In genomic region chr17:65515512-65515911, GRCh38 we compare ENCODE assay signal across 20 cellular contexts. TPM values are rescaled to one million over a fixed set of nuclear protein-coding genes. Genes with fewer than 3 reads are reported as not detected.
DNase-seq lines count a peak whose midpoint lies in the region; ATAC-seq, FAIRE-seq and TF ChIP-seq lines count a peak whose summit lies in the region.
"Had no signal": no experiment of that assay in that cellular context is flagged by ENCODE, and none has a peak within 500 bp of the region (broad histone marks: within the 10 kb centered on the region; RNA-seq: fewer than 3 reads in every experiment).

No MANE protein-coding gene starts in this region.

- CTCF ChIA-PET in HepG2 (lab: Yijun Ruan, JAX; ENCODE audit: low intra/inter-chr PET ratio, low total read pairs) = no interaction called here
- CTCF ChIA-PET in naive thymus-derived CD4-positive, alpha-beta T cell (lab: Charles Lee) = no interaction called here

- no peak overlapping the region for H2BK120ac ChIP-seq in H9 (ENCODE audit: low read depth, low read length, poor library complexity, severe bottlenecking)

- intact Hi-C loops in HepG2 (cut with micrococcal nuclease; ENCODE audit: unreplicated experiment) = no loop called here
- intact Hi-C loops in naive thymus-derived CD4-positive, alpha-beta T cell (cut with micrococcal nuclease) = no loop called here

- in situ Hi-C loops in HepG2 (cut with HindIII; ENCODE audit: extremely low pct_ligation_motif_present, low pct_unique_long_range_greater_than_20kb) = no loop called here

- H3K4me3 ChIP-seq in ectodermal cell (ENCODE audit: insufficient read depth, low read depth, low read length) = no peak overlapping the region
- peak overlapping the region; percentile 11 to 71 (median 48); a peak in 4 of 6 replicates for H3K4me3 ChIP-seq in HepG2 (replicated peaks in 1 of 3; ENCODE audit: insufficient read depth in 1 of 3, low read depth in 2 of 3, low read length in 3 of 3)
- H3K4me3 ChIP-seq in suprapubic skin = no peak overlapping the region
- H3K4me3 ChIP-seq in naive thymus-derived CD4-positive, alpha-beta T cell (ENCODE audit: low read length) = no peak overlapping the region
- H3K4me3 ChIP-seq: prostate gland had no signal

- no peak overlapping the region for H3K18ac ChIP-seq in H9 (ENCODE audit: insufficient read length, low read depth, low read length)

- H3K14ac ChIP-seq in H9 (ENCODE audit: insufficient read depth, low read length) = peak overlapping the region; percentile 52; the same call in 1 of the 2 replicates

- no peaks in the 10 kb centered on the region for H3K9me3 Mint-ChIP-seq in H9
- H3K9me3 Mint-ChIP-seq in naive thymus-derived CD4-positive, alpha-beta T cell = peaks cover 0 to 6% (median 0%) of the 10 kb centered on the region in 11 donors
- H3K9me3 Mint-ChIP-seq: central memory CD8-positive, alpha-beta T cell had no signal

- H2AK5ac ChIP-seq in H9 (ENCODE audit: insufficient read length, low read length) = no peak overlapping the region

- H3K27me3 ChIP-seq in H9 (ENCODE audit: insufficient read depth, low read length) (no peaks in the 10 kb centered on the region), ectodermal cell (ENCODE audit: control insufficient read depth, insufficient read depth, low read length, poor library complexity, severe bottlenecking) (no peaks in the 10 kb centered on the region), HepG2 (ENCODE audit: control insufficient read depth in 1 of 2, insufficient read depth in 2 of 2, low read length in 2 of 2) (no peaks in the 10 kb centered on the region), suprapubic skin (no peaks in the 10 kb centered on the region)
- no peaks in the 10 kb centered on the region for H3K27me3 ChIP-seq in naive thymus-derived CD4-positive, alpha-beta T cell (ENCODE audit: control insufficient read depth in 2 of 2, insufficient read depth in 2 of 2, low read length in 2 of 2)

- H2AFZ ChIP-seq in H9 (ENCODE audit: low read length) (peak overlapping the region; percentile 93), HepG2 (ENCODE audit: low read length) (peak overlapping the region; percentile 28)

- H3K9ac ChIP-seq in H9 (ENCODE audit: extremely low read depth, insufficient read length, low read length) = no peak overlapping the region
- peak overlapping the region; percentile 78 for H3K9ac ChIP-seq in HepG2 (ENCODE audit: insufficient read depth, low read depth, low read length)

- H3K23me2 ChIP-seq in H9 (ENCODE audit: insufficient read length, low read depth, low read length, poor library complexity, severe bottlenecking) = no peaks in the 10 kb centered on the region

- H3K27me3 Mint-ChIP-seq in H9 (ENCODE audit: low read depth) = peaks cover 6% of the 10 kb centered on the region
- peaks cover 0 to 60% (median 0%) of the 10 kb centered on the region in 5 donors for H3K27me3 Mint-ChIP-seq in naive thymus-derived CD4-positive, alpha-beta T cell
- H3K27me3 Mint-ChIP-seq: T-cell had no signal

- no peak overlapping the region for H3K23ac ChIP-seq in H9 (ENCODE audit: insufficient read length, low read depth, low read length)

- no peaks in the 10 kb centered on the region for H4K20me1 ChIP-seq in H9 (ENCODE audit: control insufficient read depth, insufficient read depth, insufficient read length)
- H4K20me1 ChIP-seq in HepG2 (ENCODE audit: insufficient read depth, low read length) = no peaks in the 10 kb centered on the region

- no peaks in the 10 kb centered on the region for H3K36me3 ChIP-seq in ectodermal cell (ENCODE audit: control insufficient read depth, insufficient read depth, low read length)
- no peaks in the 10 kb centered on the region for H3K36me3 ChIP-seq in HepG2 (replicated peaks in 1 of 2; ENCODE audit: control insufficient read depth in 1 of 2, insufficient read depth in 2 of 2, low read length in 2 of 2)
- H3K36me3 ChIP-seq in suprapubic skin = no peaks in the 10 kb centered on the region
- no peaks in the 10 kb centered on the region for H3K36me3 ChIP-seq in naive thymus-derived CD4-positive, alpha-beta T cell (ENCODE audit: control insufficient read depth in 2 of 3, insufficient read depth in 3 of 3, low read length in 3 of 3)
- H3K36me3 ChIP-seq: prostate gland had no signal

- H2BK5ac ChIP-seq in H9 (ENCODE audit: insufficient read length, low read length) = no peak overlapping the region

- H3K9me3 ChIP-seq in H9 (ENCODE audit: control insufficient read depth, low read depth, low read length) = no peaks in the 10 kb centered on the region
- H3K9me3 ChIP-seq in ectodermal cell (ENCODE audit: control insufficient read depth, low read length) = no peaks in the 10 kb centered on the region
- H3K9me3 ChIP-seq in HepG2 (ENCODE audit: low read length) = no peaks in the 10 kb centered on the region
- no peaks in the 10 kb centered on the region for H3K9me3 ChIP-seq in suprapubic skin
- no peaks in the 10 kb centered on the region for H3K9me3 ChIP-seq in naive thymus-derived CD4-positive, alpha-beta T cell (ENCODE audit: control insufficient read depth in 2 of 3, low read length in 3 of 3)
- H3K9me3 ChIP-seq: prostate gland had no signal

- no peak for TF ChIP-seq RAD21 in HepG2 (CRISPR knock-in tag; IDR thresholded peaks at IDR 0.05)

- TF ChIP-seq EP300 in HepG2 (IDR thresholded peaks at IDR 0.05; ENCODE audit: low read depth in 2 of 2, low read length in 2 of 2) = no peak
- TF ChIP-seq EP300 in HepG2 (CRISPR knock-in tag; IDR thresholded peaks at IDR 0.05; ENCODE audit: borderline replicate concordance) = no peak
- no peak for TF ChIP-seq EP300 in suprapubic skin (IDR thresholded peaks at IDR 0.05)

- no peaks in the 10 kb centered on the region for H3K79me1 ChIP-seq in H9 (ENCODE audit: insufficient read depth, low read depth, low read length, poor library complexity, severe bottlenecking)

- no peak overlapping the region for H4K5ac ChIP-seq in H9 (ENCODE audit: insufficient read length, low read depth, low read length)

- peak overlapping the region in 1 of 3 experiments; percentile 76; a peak in 1 of 7 replicates for H3K27ac Mint-ChIP-seq in H9
- no peak overlapping the region for H3K27ac Mint-ChIP-seq in naive thymus-derived CD4-positive, alpha-beta T cell
- H3K27ac Mint-ChIP-seq: naive thymus-derived CD8-positive, alpha-beta T cell had no signal

- H3K4me3 Mint-ChIP-seq in H9 = no peak overlapping the region
- H3K4me3 Mint-ChIP-seq in naive thymus-derived CD4-positive, alpha-beta T cell = no peak overlapping the region
- H3K4me3 Mint-ChIP-seq: central memory CD8-positive, alpha-beta T cell; naive thymus-derived CD8-positive, alpha-beta T cell; T-cell had no signal

- H4K8ac ChIP-seq in H9 (replicated peaks; ENCODE audit: insufficient read length, low read depth, low read length) = no peak overlapping the region

- no peak overlapping the region for H3K56ac ChIP-seq in H9 (ENCODE audit: insufficient read length, low read depth, low read length)

- DNase-seq in H9 (peak; percentile 43), HepG2 (ENCODE audit: low spot score) (no peak), suprapubic skin (ENCODE audit: low spot score in 2 of 2) (peak; percentile 37 to 65), NCI-H748 treated with DMSO at 0.1 percent for 48 hours (lab: John Stamatoyannopoulos, UW) (no peak), NCI-H524 treated with DMSO at 0.1 percent for 48 hours (lab: John Stamatoyannopoulos, UW) (no peak)
- DNase-seq in naive thymus-derived CD4-positive, alpha-beta T cell = no peak
- DNase-seq: activated CD4-positive, alpha-beta T cell treated with anti-CD3 and anti-CD28 coated beads for 48 hours; activated CD8-positive, alpha-beta memory T cell treated with anti-CD3 and anti-CD28 coated beads, Interleukin-2, amount 50 U/mL, for 4 hours; activated gamma-delta T cell; amniotic stem cell; DND-41; effector CD4-positive, alpha-beta T cell; naive thymus-derived CD8-positive, alpha-beta T cell; SHP77; stimulated activated CD4-positive, alpha-beta T cell treated with anti-CD3 and anti-CD28 coated beads, Interleukin-4, amount 100 ng/mL, for 4 hours; T-cell had no signal

- H2BK12ac ChIP-seq in H9 (ENCODE audit: insufficient read length, low read depth, low read length) = no peak overlapping the region

- no peak overlapping the region for H4K91ac ChIP-seq in H9 (ENCODE audit: insufficient read length, low read depth, low read length)

- POLR2A ChIA-PET in HepG2 (lab: Yijun Ruan, JAX) = no interaction called here
- POLR2A ChIA-PET in naive thymus-derived CD4-positive, alpha-beta T cell (lab: Charles Lee) = no interaction called here

- H3K4me1 ChIP-seq in H9 (ENCODE audit: insufficient read depth, low read length) (peaks cover 2% of the 10 kb centered on the region; the same call in 1 of the 2 replicates), ectodermal cell (ENCODE audit: control insufficient read depth, insufficient read depth, low read length) (peaks cover 18% of the 10 kb centered on the region), HepG2 (ENCODE audit: insufficient read depth, low read length) (peaks cover 36% of the 10 kb centered on the region), suprapubic skin (peaks cover 18% of the 10 kb centered on the region)
- no peaks in the 10 kb centered on the region for H3K4me1 ChIP-seq in naive thymus-derived CD4-positive, alpha-beta T cell (ENCODE audit: control insufficient read depth in 2 of 2, insufficient read depth in 2 of 2, low read length in 2 of 2)
- H3K4me1 ChIP-seq: prostate gland had no signal

- 0 out of 2 replicates have a peak overlapping the region, but pooled peaks have one; percentile 96 for H2BK15ac ChIP-seq in H9 (ENCODE audit: low read depth, low read length)

- H3K79me2 ChIP-seq in H9 (ENCODE audit: insufficient read depth, low read length) (no peaks in the 10 kb centered on the region), HepG2 (ENCODE audit: insufficient read depth, low read length) (no peaks in the 10 kb centered on the region)

- no peak overlapping the region for H3T11ph ChIP-seq in H9 (ENCODE audit: low read length)

- no peak overlapping the region for H3K27ac ChIP-seq in H9 (ENCODE audit: insufficient read length, low read depth, low read length)
- H3K27ac ChIP-seq in ectodermal cell (ENCODE audit: insufficient read depth, low read depth, low read length, poor library complexity, severe bottlenecking) = peak overlapping the region; percentile 70
- peak overlapping the region; percentile 86 for H3K27ac ChIP-seq in HepG2 (ENCODE audit: extremely low read length, insufficient read depth, low read length)
- no peak overlapping the region for H3K27ac ChIP-seq in suprapubic skin
- no peak overlapping the region for H3K27ac ChIP-seq in naive thymus-derived CD4-positive, alpha-beta T cell (ENCODE audit: low read depth, low read length)
- H3K27ac ChIP-seq: prostate gland had no signal

- ATAC-seq in HepG2 (peak; percentile 67), GM18870 (IDR thresholded peaks at IDR 0.05; ENCODE audit: unreplicated experiment) (no peak)
- no peak for ATAC-seq in naive thymus-derived CD4-positive, alpha-beta T cell
- ATAC-seq: naive thymus-derived CD8-positive, alpha-beta T cell; T-cell had no signal

- H3K36me3 Mint-ChIP-seq in H9 (ENCODE audit: insufficient read depth in 1 of 3, low read depth in 3 of 3) = peaks cover 0 to 5% (median 0%) of the 10 kb centered on the region in 3 experiments; a peak in 2 of 7 replicates
- H3K36me3 Mint-ChIP-seq in naive thymus-derived CD4-positive, alpha-beta T cell = peaks cover 0 to 3% (median 1%) of the 10 kb centered on the region in 5 donors
- H3K36me3 Mint-ChIP-seq: naive thymus-derived CD8-positive, alpha-beta T cell; T-cell had no signal

- peak overlapping the region; percentile 44 for H3K4me2 ChIP-seq in H9 (ENCODE audit: insufficient read depth, insufficient read length, low read length)
- peak overlapping the region; percentile 98 for H3K4me2 ChIP-seq in HepG2 (ENCODE audit: low read depth, low read length)

- H3K4me1 Mint-ChIP-seq in H9 = peaks cover 8 to 24% of the 10 kb centered on the region in 2 experiments
- H3K4me1 Mint-ChIP-seq in naive thymus-derived CD4-positive, alpha-beta T cell = peaks cover 0 to 20% (median 12%) of the 10 kb centered on the region in 7 donors
- H3K4me1 Mint-ChIP-seq: central memory CD8-positive, alpha-beta T cell had no signal

- no peak overlapping the region for H2BK20ac ChIP-seq in H9 (ENCODE audit: low read depth, low read length, poor library complexity, severe bottlenecking)

- no peak for FAIRE-seq in HepG2 (lab: Jason Lieb, UNC)

- no CpG with 5 or more reads among the region's 6 CpGs for WGBS in H9 (ENCODE audit: extremely low coverage, insufficient read length, low lambda C conversion rate)
- WGBS in ectodermal cell, 2 experiments = 64 to 67% methylated on average over 5 to 6 of the region's 6 CpGs
- 22% methylated on average over 6 of the region's 6 CpGs for WGBS in HepG2 (ENCODE audit: low lambda C conversion rate)
- 67% methylated on average over 6 of the region's 6 CpGs for WGBS in suprapubic skin

- no peak for TF ChIP-seq POLR2A in HepG2 (IDR thresholded peaks at IDR 0.05; ENCODE audit: insufficient read depth in 1 of 2, low read depth in 2 of 2, low read length in 2 of 2)
- TF ChIP-seq POLR2A in suprapubic skin (IDR thresholded peaks at IDR 0.05) = no peak

- TF ChIP-seq CTCF in H9 (conservative IDR thresholded peaks at IDR 0.05) = no peak
- TF ChIP-seq CTCF in HepG2 (CRISPR knock-in tag; IDR thresholded peaks at IDR 0.05) = no peak
- TF ChIP-seq CTCF in suprapubic skin (IDR thresholded peaks at IDR 0.05) = no peak

- no TSS peak for BruUV-seq in HepG2 (replicated peaks; lab: Mats Ljungman, UMichigan)

- no peak overlapping the region for H3K4ac ChIP-seq in H9 (ENCODE audit: low read depth, low read length)

RNA-seq across cellular contexts. Expression of gene AXIN2, which starts 45.9 kb away (rescaled TPM):
- 35.0 and 35.6 TPM in 2 replicates for total RNA-seq in H9 (2021)
- 208 TPM for polyA plus RNA-seq in ectodermal cell (2013, experiment 1 of 4)
- 212 TPM for polyA plus RNA-seq in ectodermal cell (2013, experiment 2 of 4)
- 156 TPM for polyA plus RNA-seq in ectodermal cell (2013, experiment 3 of 4)
- polyA plus RNA-seq in ectodermal cell (2013, experiment 4 of 4) = 171 TPM
- total RNA-seq in HepG2 (2016; rRNA removed; fragmentation: Illumina TruSeq; extraction: Trizol) = 53.8 and 58.6 TPM in 2 replicates
- total RNA-seq in HepG2 (2016; cell fraction: cytosol; rRNA removed; fragmentation: Illumina TruSeq; extraction: Trizol; ENCODE audit: low read depth) = 12.0 and 13.7 TPM in 2 replicates
- 45.1 and 59.6 TPM in 2 replicates for total RNA-seq in HepG2 (2016; cell fraction: insoluble cytoplasmic fraction; rRNA removed; fragmentation: Illumina TruSeq; extraction: Trizol)
- 27.0 and 28.7 TPM in 2 replicates for total RNA-seq in HepG2 (2016; cell fraction: membrane; rRNA removed; fragmentation: Illumina TruSeq; extraction: Trizol)
- 79.3 and 81.9 TPM in 2 replicates for total RNA-seq in HepG2 (2016; cell fraction: nucleus; rRNA removed; fragmentation: Illumina TruSeq; extraction: Trizol)
- 55.0 and 63.4 TPM in 2 replicates for polyA plus RNA-seq in HepG2 (2011; rRNA removed)
- 29.9 and 39.9 TPM in 2 replicates for polyA plus RNA-seq in HepG2 (2011; cell fraction: cytosol; rRNA removed)
- 126 and 210 TPM in 2 replicates for polyA plus RNA-seq in HepG2 (2011; cell fraction: nucleus; rRNA removed)
- 55.5 and 56.3 TPM in 2 replicates for polyA plus RNA-seq in HepG2 (2012)
- polyA plus RNA-seq in HepG2 (2016; cell fraction: cytosol; fragmentation: Illumina TruSeq; extraction: Trizol; ENCODE audit: low read depth) = 2.0 and 2.2 TPM in 2 replicates
- polyA plus RNA-seq in HepG2 (2016; cell fraction: insoluble cytoplasmic fraction; fragmentation: Illumina TruSeq; extraction: Trizol; ENCODE audit: low read depth) = 34.3 and 44.8 TPM in 2 replicates
- 9.2 and 9.3 TPM in 2 replicates for polyA plus RNA-seq in HepG2 (2016; cell fraction: membrane; fragmentation: Illumina TruSeq; extraction: Trizol; ENCODE audit: low read depth)
- polyA plus RNA-seq in HepG2 (2016; cell fraction: nucleus; fragmentation: Illumina TruSeq; extraction: Trizol; ENCODE audit: insufficient read depth, low read depth) = 115 and 117 TPM in 2 replicates
- 0.09 and 105 TPM in 2 replicates for polyA minus RNA-seq in HepG2 (2011; rRNA and poly(A)+ RNA removed; ENCODE audit: low replicate concordance)
- polyA minus RNA-seq in HepG2 (2011; cell fraction: cytosol; rRNA and poly(A)+ RNA removed) = 43.2 and 45.6 TPM in 2 replicates
- polyA minus RNA-seq in HepG2 (2011; cell fraction: nucleus; rRNA and poly(A)+ RNA removed) = 175 and 211 TPM in 2 replicates
- 10 to 100 TPM in 3 of 4 donors, 1 to 10 TPM in 1; 9.8 to 36.9 (median 19.8) TPM for total RNA-seq in suprapubic skin
- 10 to 100 TPM in 4 of 5 experiments, 1 to 10 TPM in 1; 7.4 to 63.4 (median 39.5) TPM for total RNA-seq in naive thymus-derived CD4-positive, alpha-beta T cell
- 10 to 100 TPM; 10.5 to 16.2 TPM for polyA plus RNA-seq in naive thymus-derived CD4-positive, alpha-beta T cell

Comparison
In these comparisons a context has a peak if more than half of its experiments do, and no peak if none do; other contexts are left out.
1. DNase-seq: peak in H9 (single experiment) and suprapubic skin (2 of 2); none in HepG2 (single experiment), naive thymus-derived CD4-positive, alpha-beta T cell (0 of 9), NCI-H748 treated with DMSO at 0.1 percent for 48 hours (single experiment) and NCI-H524 treated with DMSO at 0.1 percent for 48 hours (single experiment).
2. H3K27ac ChIP-seq: peak in ectodermal cell (single experiment) and HepG2 (single experiment); none in H9 (single experiment), suprapubic skin (single experiment) and naive thymus-derived CD4-positive, alpha-beta T cell (single experiment).
3. H3K4me3 ChIP-seq: peak in HepG2 (3 of 3); none in ectodermal cell (single experiment), suprapubic skin (single experiment) and naive thymus-derived CD4-positive, alpha-beta T cell (single experiment).